Comparison of ENCODE assay signal across 2 cellular contexts in the genomic region with DNA sequence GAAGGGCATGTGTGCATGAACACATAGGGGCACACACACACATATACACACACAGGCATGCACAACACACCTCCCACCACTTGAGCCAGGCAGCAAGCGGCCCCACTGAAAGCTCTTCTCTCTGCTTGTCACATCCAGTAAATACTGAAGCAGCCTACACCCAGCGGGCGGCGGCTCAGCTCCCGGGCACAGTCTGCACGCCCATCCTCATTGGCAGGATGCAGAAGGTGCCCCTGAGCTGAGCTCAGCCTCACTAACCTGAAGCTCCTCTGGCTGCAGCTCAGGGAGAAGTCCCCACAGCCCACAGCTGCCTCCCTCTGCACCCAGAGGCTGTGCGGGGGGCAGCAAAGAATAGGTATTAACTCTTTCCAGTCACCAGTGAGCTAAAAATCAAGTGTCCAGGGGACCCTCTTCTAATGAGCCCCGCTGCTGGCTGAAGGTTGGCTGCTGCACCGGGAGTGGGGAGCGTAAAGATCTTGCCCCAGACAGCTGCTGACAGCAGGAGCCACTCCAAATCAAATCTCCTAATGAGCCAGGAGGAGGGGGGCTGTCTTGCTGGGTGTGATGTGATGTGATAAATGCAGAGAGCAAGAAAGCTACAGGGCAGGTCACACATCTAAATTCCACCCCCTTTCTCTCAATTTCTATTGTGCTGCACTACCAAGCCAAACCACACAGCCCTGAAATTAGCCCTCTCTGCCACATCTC.
TF ChIP-seq lines count a peak whose summit lies in the region.

No MANE protein-coding gene starts in this region.

TF ChIP-seq in GM12878, 131 proteins besides CTCF, POLR2A, EP300 and RAD21:
- TF ChIP-seq PAX5 (IDR thresholded peaks at IDR 0.05; ENCODE audit: borderline replicate concordance, low read depth, low read length) = no peak
- no peak for TF ChIP-seq BCL11A (IDR thresholded peaks at IDR 0.05; ENCODE audit: low read depth, low read length)

TF ChIP-seq in HepG2, 621 proteins besides CTCF, POLR2A, EP300 and RAD21:
- TF ChIP-seq, protein P1, sequence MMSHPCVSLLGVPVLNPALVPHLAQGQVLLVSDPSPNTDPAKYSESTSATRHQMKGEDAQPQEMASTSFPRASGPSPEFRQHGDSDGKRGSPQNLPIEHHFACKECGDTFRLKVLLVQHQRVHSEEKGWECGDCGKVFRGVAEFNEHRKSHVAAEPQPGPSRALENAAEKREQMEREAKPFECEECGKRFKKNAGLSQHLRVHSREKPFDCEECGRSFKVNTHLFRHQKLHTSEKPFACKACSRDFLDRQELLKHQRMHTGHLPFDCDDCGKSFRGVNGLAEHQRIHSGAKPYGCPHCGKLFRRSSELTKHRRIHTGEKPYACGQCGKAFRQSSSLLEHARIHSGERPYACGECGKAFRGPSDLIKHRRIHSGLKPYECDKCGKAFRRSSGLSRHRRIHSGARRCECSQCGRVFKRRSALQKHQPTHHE (CRISPR knock-in tag; IDR thresholded peaks at IDR 0.05; ENCODE audit: borderline replicate concordance) = no peak
- no peak for TF ChIP-seq NONO (IDR thresholded peaks at IDR 0.05)
- no peak for TF ChIP-seq NONO (CRISPR knock-in tag; conservative IDR thresholded peaks at IDR 0.05)
- no peak for TF ChIP-seq ZNF564 (CRISPR knock-in tag; IDR thresholded peaks at IDR 0.05)
- TF ChIP-seq REPIN1 (CRISPR knock-in tag; IDR thresholded peaks at IDR 0.05; ENCODE audit: borderline replicate concordance, low read depth) = no peak
- TF ChIP-seq ZNF484 (CRISPR knock-in tag; IDR thresholded peaks at IDR 0.05; ENCODE audit: borderline replicate concordance, low read depth) = no peak
- no peak for TF ChIP-seq ZNF460 (CRISPR knock-in tag; IDR thresholded peaks at IDR 0.05; ENCODE audit: borderline replicate concordance)
- TF ChIP-seq ZNF263 (CRISPR knock-in tag; IDR thresholded peaks at IDR 0.05) = no peak
- TF ChIP-seq, protein P2, sequence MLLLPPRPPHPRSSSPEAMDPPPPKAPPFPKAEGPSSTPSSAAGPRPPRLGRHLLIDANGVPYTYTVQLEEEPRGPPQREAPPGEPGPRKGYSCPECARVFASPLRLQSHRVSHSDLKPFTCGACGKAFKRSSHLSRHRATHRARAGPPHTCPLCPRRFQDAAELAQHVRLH (CRISPR knock-in tag; IDR thresholded peaks at IDR 0.05; ENCODE audit: borderline replicate concordance, low read depth) = no peak
- no peak for TF ChIP-seq NAIF1 (CRISPR knock-in tag; IDR thresholded peaks at IDR 0.05; ENCODE audit: borderline replicate concordance)
- no peak for TF ChIP-seq TMF1 (CRISPR knock-in tag; IDR thresholded peaks at IDR 0.05; ENCODE audit: low read depth)
- no peak for TF ChIP-seq ZNF776 (CRISPR knock-in tag; IDR thresholded peaks at IDR 0.05)
- no peak for TF ChIP-seq GPN1 (CRISPR knock-in tag; IDR thresholded peaks at IDR 0.05; ENCODE audit: borderline replicate concordance)
- TF ChIP-seq ZNF619 (CRISPR knock-in tag; IDR thresholded peaks at IDR 0.05) = no peak
- TF ChIP-seq NFIB (CRISPR knock-in tag; IDR thresholded peaks at IDR 0.05; ENCODE audit: borderline replicate concordance) = no peak
